ENCODE assay signal across 1 cellular context in the genomic region with DNA sequence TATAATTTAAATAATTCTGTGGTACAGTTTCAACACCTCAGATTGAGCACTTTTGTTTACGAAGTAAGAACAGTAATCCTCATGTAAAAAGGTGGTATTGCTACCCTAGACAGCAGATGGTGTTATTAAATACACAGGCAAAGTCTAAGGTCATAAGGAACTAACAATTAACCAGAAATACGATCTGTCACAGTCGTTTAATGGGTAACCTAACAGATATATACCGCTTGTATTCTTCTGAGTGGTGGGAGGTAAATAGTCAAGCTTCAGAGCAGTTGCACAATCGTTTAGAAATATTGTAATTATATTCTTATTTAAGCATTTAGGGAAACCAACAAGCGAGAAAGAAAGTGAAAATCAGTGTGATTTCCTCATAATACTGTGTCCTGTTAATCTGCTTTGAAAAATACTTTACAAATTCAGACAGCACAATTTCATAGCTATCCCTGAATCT.
TF ChIP-seq lines count a peak whose summit lies in the region.

No MANE protein-coding gene starts in this region.

TF ChIP-seq in liver, 16 proteins besides CTCF, POLR2A, EP300 and RAD21 (continued from another document):
- TF ChIP-seq GABPA (IDR thresholded peaks at IDR 0.05 in 1 of 2, conservative IDR thresholded peaks at IDR 0.05 in 1 of 2) (no peak), EGR1 (IDR thresholded peaks at IDR 0.05; ENCODE audit: low read depth in 2 of 2) (peak in 1 of 2 donors; percentile 72), YY1 (IDR thresholded peaks at IDR 0.05) (peak; percentile 78), HNF4A (conservative IDR thresholded peaks at IDR 0.05) (peak; percentile 90), NR2F2 (IDR thresholded peaks at IDR 0.05) (peak; percentile 28), FOXA2 (IDR thresholded peaks at IDR 0.05) (peak; percentile 91), TAF1 (conservative IDR thresholded peaks at IDR 0.05) (peak; percentile 32), HNF4G (IDR thresholded peaks at IDR 0.05) (peak; percentile 81), FOXA1 (IDR thresholded peaks at IDR 0.05) (peak; percentile 80), SP1 (IDR thresholded peaks at IDR 0.05) (peak; percentile 91)
- TF ChIP-seq, protein P1, sequence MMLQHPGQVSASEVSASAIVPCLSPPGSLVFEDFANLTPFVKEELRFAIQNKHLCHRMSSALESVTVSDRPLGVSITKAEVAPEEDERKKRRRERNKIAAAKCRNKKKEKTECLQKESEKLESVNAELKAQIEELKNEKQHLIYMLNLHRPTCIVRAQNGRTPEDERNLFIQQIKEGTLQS (IDR thresholded peaks at IDR 0.05) = no peak
- TF ChIP-seq, protein P2, sequence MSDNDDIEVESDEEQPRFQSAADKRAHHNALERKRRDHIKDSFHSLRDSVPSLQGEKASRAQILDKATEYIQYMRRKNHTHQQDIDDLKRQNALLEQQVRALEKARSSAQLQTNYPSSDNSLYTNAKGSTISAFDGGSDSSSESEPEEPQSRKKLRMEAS (IDR thresholded peaks at IDR 0.05) = peak; percentile 67
TF ChIP-seq in liver: peak in this region for 14.
